26 cellular contexts compared by ENCODE assay signal in genomic region chr4:95107004-95107403, GRCh38.
"Had no signal": no experiment of that assay in that cellular context is flagged by ENCODE, and none has a peak within 500 bp of the region (broad histone marks: within the 10 kb centered on the region; RNA-seq: fewer than 3 reads in every experiment).

No MANE protein-coding gene starts in this region.

- H3K36me3 ChIP-seq: ascending aorta, brain microvascular endothelial cell, cardiac muscle cell, Peyer's patch had no signal

- H3K9me3 ChIP-seq: ascending aorta, Peyer's patch had no signal

- H3K4me1 ChIP-seq: ascending aorta, Peyer's patch had no signal

- ATAC-seq: activated CD8-positive, alpha-beta memory T cell treated with anti-CD3 and anti-CD28 coated beads, Interleukin-2, amount 10 ng/mL, durations not matched to agents 7 days and 5 days; activated naive CD4-positive, alpha-beta T cell treated with anti-CD3 and anti-CD28 coated beads, Interleukin-2, amount 50 U/mL, for 72 hours; activated naive CD8-positive, alpha-beta T cell treated with anti-CD3 and anti-CD28 coated beads, Interleukin-2, amount 50 U/mL, for 24 hours had no signal

- H3K4me3 ChIP-seq: ascending aorta, cardiac muscle cell, Peyer's patch had no signal

- DNase-seq: activated CD4-positive, alpha-beta T cell treated with anti-CD3 and anti-CD28 coated beads for 48 hours; activated CD4-positive, alpha-beta T cell treated with anti-CD3 and anti-CD28 coated beads, Interleukin-2, amount 50 U/mL, for 48 hours; activated CD4-positive, CD25-positive, alpha-beta regulatory T cell treated with anti-CD3 and anti-CD28 coated beads, Interleukin-2, amount 50 U/mL, for 72 hours; activated CD8-positive, alpha-beta memory T cell treated with anti-CD3 and anti-CD28 coated beads, Interleukin-2, amount 10 ng/mL, durations not matched to agents 7 days and 5 days; activated effector memory CD4-positive, alpha-beta T cell treated with anti-CD3 and anti-CD28 coated beads, Interleukin-2, amount 50 U/mL, for 16 hours; activated naive CD4-positive, alpha-beta T cell treated with Interleukin-2 at 50 U/mL for 16 hours; activated naive CD8-positive, alpha-beta T cell treated with anti-CD3 and anti-CD28 coated beads, Interleukin-2, amount 50 U/mL, for 24 hours; activated T-cell treated with anti-CD3 and anti-CD28 coated beads, Interleukin-2, amount 50 U/mL, for 24 hours; amniotic stem cell; KG1; NCI-H1092 treated with DMSO at 0.1 percent for 48 hours; NCI-H1417 treated with DMSO at 0.1 percent for 48 hours; NCI-H1694; NCI-H2029 treated with DMSO at 0.1 percent for 48 hours; NCI-H345; NCI-H510A treated with DMSO at 0.1 percent for 48 hours; NCI-H69; NK-92 treated with Interleukin-12 subunit alpha and Interleukin-12 subunit beta, amount 100 ng/mL, for 24 hours; OCI-M1; Peyer's patch; SIG-M5; T-helper 1 cell had no signal

- H3K27ac ChIP-seq: ascending aorta, brain microvascular endothelial cell, cardiac muscle cell, Peyer's patch had no signal

- H3K27me3 ChIP-seq: ascending aorta, brain microvascular endothelial cell, cardiac muscle cell, Peyer's patch had no signal
